ENCODE assay signal across 1 cellular context in genomic region chr1:1399870-1400575, GRCh38.
A peak's percentile ranks its signal among the peaks of the same experiment; 100 is the strongest.
TF ChIP-seq lines count a peak whose summit lies in the region.

No MANE protein-coding gene starts in this region.

TF ChIP-seq in K562, 482 proteins besides CTCF, POLR2A, EP300 and RAD21 (continued from another document and continues in another):
- TF ChIP-seq, protein P1, sequence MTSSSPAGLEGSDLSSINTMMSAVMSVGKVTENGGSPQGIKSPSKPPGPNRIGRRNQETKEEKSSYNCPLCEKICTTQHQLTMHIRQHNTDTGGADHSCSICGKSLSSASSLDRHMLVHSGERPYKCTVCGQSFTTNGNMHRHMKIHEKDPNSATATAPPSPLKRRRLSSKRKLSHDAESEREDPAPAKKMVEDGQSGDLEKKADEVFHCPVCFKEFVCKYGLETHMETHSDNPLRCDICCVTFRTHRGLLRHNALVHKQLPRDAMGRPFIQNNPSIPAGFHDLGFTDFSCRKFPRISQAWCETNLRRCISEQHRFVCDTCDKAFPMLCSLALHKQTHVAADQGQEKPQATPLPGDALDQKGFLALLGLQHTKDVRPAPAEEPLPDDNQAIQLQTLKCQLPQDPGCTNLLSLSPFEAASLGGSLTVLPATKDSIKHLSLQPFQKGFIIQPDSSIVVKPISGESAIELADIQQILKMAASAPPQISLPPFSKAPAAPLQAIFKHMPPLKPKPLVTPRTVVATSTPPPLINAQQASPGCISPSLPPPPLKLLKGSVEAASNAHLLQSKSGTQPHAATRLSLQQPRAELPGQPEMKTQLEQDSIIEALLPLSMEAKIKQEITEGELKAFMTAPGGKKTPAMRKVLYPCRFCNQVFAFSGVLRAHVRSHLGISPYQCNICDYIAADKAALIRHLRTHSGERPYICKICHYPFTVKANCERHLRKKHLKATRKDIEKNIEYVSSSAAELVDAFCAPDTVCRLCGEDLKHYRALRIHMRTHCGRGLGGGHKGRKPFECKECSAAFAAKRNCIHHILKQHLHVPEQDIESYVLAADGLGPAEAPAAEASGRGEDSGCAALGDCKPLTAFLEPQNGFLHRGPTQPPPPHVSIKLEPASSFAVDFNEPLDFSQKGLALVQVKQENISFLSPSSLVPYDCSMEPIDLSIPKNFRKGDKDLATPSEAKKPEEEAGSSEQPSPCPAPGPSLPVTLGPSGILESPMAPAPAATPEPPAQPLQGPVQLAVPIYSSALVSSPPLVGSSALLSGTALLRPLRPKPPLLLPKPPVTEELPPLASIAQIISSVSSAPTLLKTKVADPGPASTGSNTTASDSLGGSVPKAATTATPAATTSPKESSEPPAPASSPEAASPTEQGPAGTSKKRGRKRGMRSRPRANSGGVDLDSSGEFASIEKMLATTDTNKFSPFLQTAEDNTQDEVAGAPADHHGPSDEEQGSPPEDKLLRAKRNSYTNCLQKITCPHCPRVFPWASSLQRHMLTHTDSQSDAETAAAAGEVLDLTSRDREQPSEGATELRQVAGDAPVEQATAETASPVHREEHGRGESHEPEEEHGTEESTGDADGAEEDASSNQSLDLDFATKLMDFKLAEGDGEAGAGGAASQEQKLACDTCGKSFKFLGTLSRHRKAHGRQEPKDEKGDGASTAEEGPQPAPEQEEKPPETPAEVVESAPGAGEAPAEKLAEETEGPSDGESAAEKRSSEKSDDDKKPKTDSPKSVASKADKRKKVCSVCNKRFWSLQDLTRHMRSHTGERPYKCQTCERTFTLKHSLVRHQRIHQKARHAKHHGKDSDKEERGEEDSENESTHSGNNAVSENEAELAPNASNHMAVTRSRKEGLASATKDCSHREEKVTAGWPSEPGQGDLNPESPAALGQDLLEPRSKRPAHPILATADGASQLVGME (CRISPR knock-in tag; IDR thresholded peaks at IDR 0.05) = 0 out of 2 replicates have a peak, but pooled peaks have one; percentile 15
- peak; percentile 82; the same call in 1 of the 2 replicates for TF ChIP-seq SRSF3 (IDR thresholded peaks at IDR 0.05; ENCODE audit: insufficient read depth, low read length)
- no peak for TF ChIP-seq MEF2A (IDR thresholded peaks at IDR 0.05; ENCODE audit: control insufficient read depth, low read depth, low read length)
- TF ChIP-seq ZNF445 (CRISPR knock-in tag; IDR thresholded peaks at IDR 0.05; ENCODE audit: low read depth) = no peak
- TF ChIP-seq, protein P2, sequence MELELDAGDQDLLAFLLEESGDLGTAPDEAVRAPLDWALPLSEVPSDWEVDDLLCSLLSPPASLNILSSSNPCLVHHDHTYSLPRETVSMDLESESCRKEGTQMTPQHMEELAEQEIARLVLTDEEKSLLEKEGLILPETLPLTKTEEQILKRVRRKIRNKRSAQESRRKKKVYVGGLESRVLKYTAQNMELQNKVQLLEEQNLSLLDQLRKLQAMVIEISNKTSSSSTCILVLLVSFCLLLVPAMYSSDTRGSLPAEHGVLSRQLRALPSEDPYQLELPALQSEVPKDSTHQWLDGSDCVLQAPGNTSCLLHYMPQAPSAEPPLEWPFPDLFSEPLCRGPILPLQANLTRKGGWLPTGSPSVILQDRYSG (tag; conservative IDR thresholded peaks at IDR 0.05; ENCODE audit: low read depth) = 0 out of 2 replicates have a peak, but pooled peaks have one; percentile 32
- no peak for TF ChIP-seq FOS (IDR thresholded peaks at IDR 0.05; ENCODE audit: extremely low read depth, insufficient read length)
- peak; percentile 37; the same call in 1 of the 2 replicates for TF ChIP-seq ZFX (CRISPR knock-in tag; IDR thresholded peaks at IDR 0.05)
- TF ChIP-seq HMG20B (CRISPR knock-in tag; IDR thresholded peaks at IDR 0.05) = 0 out of 2 replicates have a peak, but pooled peaks have one; percentile 75
- TF ChIP-seq MLX (CRISPR knock-in tag; conservative IDR thresholded peaks at IDR 0.05) = 0 out of 4 replicates have a peak, but pooled peaks have one; percentile 2 to 42
- TF ChIP-seq, protein P3, sequence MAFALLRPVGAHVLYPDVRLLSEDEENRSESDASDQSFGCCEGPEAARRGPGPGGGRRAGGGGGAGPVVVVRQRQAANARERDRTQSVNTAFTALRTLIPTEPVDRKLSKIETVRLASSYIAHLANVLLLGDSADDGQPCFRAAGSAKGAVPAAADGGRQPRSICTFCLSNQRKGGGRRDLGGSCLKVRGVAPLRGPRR (CRISPR knock-in tag; IDR thresholded peaks at IDR 0.05) = 0 out of 2 replicates have a peak, but pooled peaks have one; percentile 77
- no peak for TF ChIP-seq ZNF764 (CRISPR knock-in tag; IDR thresholded peaks at IDR 0.05; ENCODE audit: low read depth)
- 0 out of 2 replicates have a peak, but pooled peaks have one; percentile 45 for TF ChIP-seq ZBTB26 (CRISPR knock-in tag; IDR thresholded peaks at IDR 0.05)
- TF ChIP-seq ZNF551 (CRISPR knock-in tag; IDR thresholded peaks at IDR 0.05) = no peak
- no peak for TF ChIP-seq MBD2 (IDR thresholded peaks at IDR 0.05; ENCODE audit: borderline replicate concordance, low read depth)
- TF ChIP-seq HDAC6 (IDR thresholded peaks at IDR 0.05; ENCODE audit: low read depth, low read length) = no peak
- no peak; the same call in 1 of the 2 replicates for TF ChIP-seq TCF7 (IDR thresholded peaks at IDR 0.05; ENCODE audit: borderline replicate concordance)
- peak; percentile 70; the same call in 1 of the 2 replicates for TF ChIP-seq ZNF124 (CRISPR knock-in tag; IDR thresholded peaks at IDR 0.05)
- TF ChIP-seq, protein P4, sequence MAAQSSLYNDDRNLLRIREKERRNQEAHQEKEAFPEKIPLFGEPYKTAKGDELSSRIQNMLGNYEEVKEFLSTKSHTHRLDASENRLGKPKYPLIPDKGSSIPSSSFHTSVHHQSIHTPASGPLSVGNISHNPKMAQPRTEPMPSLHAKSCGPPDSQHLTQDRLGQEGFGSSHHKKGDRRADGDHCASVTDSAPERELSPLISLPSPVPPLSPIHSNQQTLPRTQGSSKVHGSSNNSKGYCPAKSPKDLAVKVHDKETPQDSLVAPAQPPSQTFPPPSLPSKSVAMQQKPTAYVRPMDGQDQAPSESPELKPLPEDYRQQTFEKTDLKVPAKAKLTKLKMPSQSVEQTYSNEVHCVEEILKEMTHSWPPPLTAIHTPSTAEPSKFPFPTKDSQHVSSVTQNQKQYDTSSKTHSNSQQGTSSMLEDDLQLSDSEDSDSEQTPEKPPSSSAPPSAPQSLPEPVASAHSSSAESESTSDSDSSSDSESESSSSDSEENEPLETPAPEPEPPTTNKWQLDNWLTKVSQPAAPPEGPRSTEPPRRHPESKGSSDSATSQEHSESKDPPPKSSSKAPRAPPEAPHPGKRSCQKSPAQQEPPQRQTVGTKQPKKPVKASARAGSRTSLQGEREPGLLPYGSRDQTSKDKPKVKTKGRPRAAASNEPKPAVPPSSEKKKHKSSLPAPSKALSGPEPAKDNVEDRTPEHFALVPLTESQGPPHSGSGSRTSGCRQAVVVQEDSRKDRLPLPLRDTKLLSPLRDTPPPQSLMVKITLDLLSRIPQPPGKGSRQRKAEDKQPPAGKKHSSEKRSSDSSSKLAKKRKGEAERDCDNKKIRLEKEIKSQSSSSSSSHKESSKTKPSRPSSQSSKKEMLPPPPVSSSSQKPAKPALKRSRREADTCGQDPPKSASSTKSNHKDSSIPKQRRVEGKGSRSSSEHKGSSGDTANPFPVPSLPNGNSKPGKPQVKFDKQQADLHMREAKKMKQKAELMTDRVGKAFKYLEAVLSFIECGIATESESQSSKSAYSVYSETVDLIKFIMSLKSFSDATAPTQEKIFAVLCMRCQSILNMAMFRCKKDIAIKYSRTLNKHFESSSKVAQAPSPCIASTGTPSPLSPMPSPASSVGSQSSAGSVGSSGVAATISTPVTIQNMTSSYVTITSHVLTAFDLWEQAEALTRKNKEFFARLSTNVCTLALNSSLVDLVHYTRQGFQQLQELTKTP (IDR thresholded peaks at IDR 0.05; ENCODE audit: low read depth in 1 of 2, partially characterized antibody in 2 of 2) = peak in 1 of 2 experiments; percentile 5
- TF ChIP-seq, protein P5, sequence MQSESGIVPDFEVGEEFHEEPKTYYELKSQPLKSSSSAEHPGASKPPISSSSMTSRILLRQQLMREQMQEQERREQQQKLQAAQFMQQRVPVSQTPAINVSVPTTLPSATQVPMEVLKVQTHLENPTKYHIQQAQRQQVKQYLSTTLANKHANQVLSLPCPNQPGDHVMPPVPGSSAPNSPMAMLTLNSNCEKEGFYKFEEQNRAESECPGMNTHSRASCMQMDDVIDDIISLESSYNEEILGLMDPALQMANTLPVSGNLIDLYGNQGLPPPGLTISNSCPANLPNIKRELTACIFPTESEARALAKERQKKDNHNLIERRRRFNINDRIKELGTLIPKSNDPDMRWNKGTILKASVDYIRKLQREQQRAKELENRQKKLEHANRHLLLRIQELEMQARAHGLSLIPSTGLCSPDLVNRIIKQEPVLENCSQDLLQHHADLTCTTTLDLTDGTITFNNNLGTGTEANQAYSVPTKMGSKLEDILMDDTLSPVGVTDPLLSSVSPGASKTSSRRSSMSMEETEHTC (IDR thresholded peaks at IDR 0.05) = no peak
- TF ChIP-seq NR2C1 (IDR thresholded peaks at IDR 0.05) = no peak
- no peak for TF ChIP-seq NR2C1 (tag; IDR thresholded peaks at IDR 0.05)
- TF ChIP-seq, protein P6, sequence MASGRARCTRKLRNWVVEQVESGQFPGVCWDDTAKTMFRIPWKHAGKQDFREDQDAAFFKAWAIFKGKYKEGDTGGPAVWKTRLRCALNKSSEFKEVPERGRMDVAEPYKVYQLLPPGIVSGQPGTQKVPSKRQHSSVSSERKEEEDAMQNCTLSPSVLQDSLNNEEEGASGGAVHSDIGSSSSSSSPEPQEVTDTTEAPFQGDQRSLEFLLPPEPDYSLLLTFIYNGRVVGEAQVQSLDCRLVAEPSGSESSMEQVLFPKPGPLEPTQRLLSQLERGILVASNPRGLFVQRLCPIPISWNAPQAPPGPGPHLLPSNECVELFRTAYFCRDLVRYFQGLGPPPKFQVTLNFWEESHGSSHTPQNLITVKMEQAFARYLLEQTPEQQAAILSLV (tag; IDR thresholded peaks at IDR 0.05) = no peak
- no peak for TF ChIP-seq ZNF57 (CRISPR knock-in tag; IDR thresholded peaks at IDR 0.05)
- no peak for TF ChIP-seq CHD4 (IDR thresholded peaks at IDR 0.05; ENCODE audit: insufficient read depth, insufficient replicate concordance, low read depth, low read length, poor library complexity, severe bottlenecking)
- TF ChIP-seq KHSRP (IDR thresholded peaks at IDR 0.05) = no peak; the same call in 1 of the 2 replicates
- peak; percentile 74 for TF ChIP-seq CHD1 (IDR thresholded peaks at IDR 0.05; ENCODE audit: low read length)
- TF ChIP-seq CBX8 (IDR thresholded peaks at IDR 0.05; ENCODE audit: borderline replicate concordance, extremely low read depth, low read depth, low read length, poor library complexity, severe bottlenecking) = no peak
